Comparison of ENCODE assay signal across 41 cellular contexts in genomic region chrX:132404266-132404665, GRCh38.
"Had no signal": no experiment of that assay in that cellular context is flagged by ENCODE, and none has a peak within 500 bp of the region (broad histone marks: within the 10 kb centered on the region; RNA-seq: fewer than 3 reads in every experiment).

No MANE protein-coding gene starts in this region.

- H3K4me1 Mint-ChIP-seq: activated CD4-positive, alpha-beta memory T cell treated with anti-CD3 and anti-CD28 coated beads, Interleukin-2, amount 10 ng/mL, durations not matched to agents 7 days and 5 days; activated CD4-positive, alpha-beta T cell treated with anti-CD3 and anti-CD28 coated beads for 36 hours; activated CD4-positive, alpha-beta T cell treated with anti-CD3 and anti-CD28 coated beads, Interleukin-2, amount 10 ng/mL, durations not matched to agents 7 days and 5 days; activated CD8-positive, alpha-beta memory T cell treated with anti-CD3 and anti-CD28 coated beads, Interleukin-2, amount 10 ng/mL, durations not matched to agents 7 days and 5 days; activated T-helper 17 cell treated with anti-CD3 and anti-CD28 coated beads, Interleukin-2, amount 50 U/mL, for 72 hours had no signal

- H3K27ac Mint-ChIP-seq: activated CD4-positive, alpha-beta memory T cell treated with anti-CD3 and anti-CD28 coated beads, Interleukin-2, amount 10 ng/mL, durations not matched to agents 7 days and 5 days; activated CD4-positive, alpha-beta T cell treated with anti-CD3 and anti-CD28 coated beads for 36 hours; activated CD4-positive, alpha-beta T cell treated with anti-CD3 and anti-CD28 coated beads, Interleukin-2, amount 10 ng/mL, durations not matched to agents 7 days and 5 days; activated CD8-positive, alpha-beta memory T cell treated with anti-CD3 and anti-CD28 coated beads, Interleukin-2, amount 10 ng/mL, durations not matched to agents 7 days and 5 days; activated CD8-positive, alpha-beta T cell treated with anti-CD3 and anti-CD28 coated beads, Interleukin-2, amount 10 ng/mL, durations not matched to agents 7 days and 5 days; activated naive CD4-positive, alpha-beta T cell treated with anti-CD3 and anti-CD28 coated beads for 36 hours; activated naive CD4-positive, alpha-beta T cell treated with anti-CD3 and anti-CD28 coated beads, Interleukin-2, amount 50 U/mL, for 72 hours; activated naive CD8-positive, alpha-beta T cell treated with anti-CD3 and anti-CD28 coated beads for 36 hours; activated T-cell treated with anti-CD3 and anti-CD28 coated beads, Interleukin-2, amount 50 U/mL, for 72 hours; activated T-helper 1 cell treated with anti-CD3 and anti-CD28 coated beads, Interleukin-12 subunit alpha, Interleukin-12 subunit beta, Interleukin-2, Interleukin-4 antibody, amounts not matched to agents 30 ng/mL and 10 ng/mL and 1 ng/mL, durations not matched to agents 14 hours and 24 hours and 36 hours; activated T-helper 17 cell treated with anti-CD3 and anti-CD28 coated beads, Interleukin-2, amount 50 U/mL, for 72 hours; brain; T-helper 1 cell treated with Interleukin-12 subunit alpha and Interleukin-12 subunit beta and Interleukin-4 antibody, amounts not matched to agents 30 μg/mL and 1 μg/mL, for 36 hours; T-helper 2 cell treated with Interferon-gamma antibody and Interleukin-4, amounts not matched to agents 5 μg/mL and 100 μg/mL, for 36 hours had no signal

- ATAC-seq: activated CD4-positive, alpha-beta T cell treated with anti-CD3 and anti-CD28 coated beads for 36 hours; activated CD4-positive, CD25-positive, alpha-beta regulatory T cell treated with anti-CD3 and anti-CD28 coated beads, Interleukin-2, amount 50 U/mL, for 24 hours; activated CD8-positive, alpha-beta memory T cell treated with anti-CD3 and anti-CD28 coated beads, Interleukin-2, amount 10 ng/mL, durations not matched to agents 7 days and 5 days; activated CD8-positive, alpha-beta T cell treated with anti-CD3 and anti-CD28 coated beads, Interleukin-2, amount 10 ng/mL, durations not matched to agents 7 days and 5 days; activated naive CD4-positive, alpha-beta T cell treated with anti-CD3 and anti-CD28 coated beads, Interleukin-2, amount 50 U/mL, for 72 hours; activated T-cell treated with anti-CD3 and anti-CD28 coated beads, Interleukin-2, amount 50 U/mL, for 4 hours; activated T-cell treated with anti-CD3 and anti-CD28 coated beads, Interleukin-2, amount 50 U/mL, for 72 hours; activated T-helper 17 cell treated with anti-CD3 and anti-CD28 coated beads, Interleukin-2, amount 50 U/mL, for 72 hours had no signal

- H3K27me3 ChIP-seq: adrenal gland, ascending aorta, cardiac muscle cell had no signal

- H3K27ac ChIP-seq: adrenal gland, ascending aorta, cardiac muscle cell, VCaP had no signal

- H3K4me3 ChIP-seq: adrenal gland, ascending aorta, cardiac muscle cell had no signal

- H3K9me3 Mint-ChIP-seq: activated CD4-positive, alpha-beta memory T cell treated with anti-CD3 and anti-CD28 coated beads, Interleukin-2, amount 10 ng/mL, durations not matched to agents 7 days and 5 days; activated CD4-positive, alpha-beta T cell treated with anti-CD3 and anti-CD28 coated beads, Interleukin-2, amount 10 ng/mL, durations not matched to agents 7 days and 5 days; activated naive CD4-positive, alpha-beta T cell treated with anti-CD3 and anti-CD28 coated beads for 36 hours; activated naive CD4-positive, alpha-beta T cell treated with anti-CD3 and anti-CD28 coated beads, Interleukin-2, amount 50 U/mL, for 72 hours; activated naive CD8-positive, alpha-beta T cell treated with anti-CD3 and anti-CD28 coated beads for 36 hours; activated T-cell treated with anti-CD3 and anti-CD28 coated beads, Interleukin-2, amount 50 U/mL, for 4 hours; activated T-cell treated with anti-CD3 and anti-CD28 coated beads, Interleukin-2, amount 50 U/mL, for 72 hours; activated T-helper 1 cell treated with anti-CD3 and anti-CD28 coated beads, Interleukin-12 subunit alpha, Interleukin-12 subunit beta, Interleukin-2, Interleukin-4 antibody, amounts not matched to agents 30 ng/mL and 10 ng/mL and 1 ng/mL, durations not matched to agents 14 hours and 24 hours and 36 hours; activated T-helper 17 cell treated with anti-CD3 and anti-CD28 coated beads, Interleukin-2, amount 50 U/mL, for 72 hours; brain; central memory CD8-positive, alpha-beta T cell; T-helper 1 cell treated with Interleukin-12 subunit alpha and Interleukin-12 subunit beta and Interleukin-4 antibody, amounts not matched to agents 30 μg/mL and 1 μg/mL, for 36 hours; T-helper 2 cell treated with Interferon-gamma antibody and Interleukin-4, amounts not matched to agents 5 μg/mL and 100 μg/mL, for 36 hours had no signal

- H3K4me3 Mint-ChIP-seq: activated CD4-positive, alpha-beta memory T cell treated with anti-CD3 and anti-CD28 coated beads, Interleukin-2, amount 10 ng/mL, durations not matched to agents 7 days and 5 days; activated CD4-positive, alpha-beta T cell treated with anti-CD3 and anti-CD28 coated beads for 36 hours; activated CD4-positive, alpha-beta T cell treated with anti-CD3 and anti-CD28 coated beads, Interleukin-2, amount 10 ng/mL, durations not matched to agents 7 days and 5 days; activated CD8-positive, alpha-beta memory T cell treated with anti-CD3 and anti-CD28 coated beads, Interleukin-2, amount 10 ng/mL, durations not matched to agents 7 days and 5 days; activated CD8-positive, alpha-beta T cell treated with anti-CD3 and anti-CD28 coated beads, Interleukin-2, amount 10 ng/mL, durations not matched to agents 7 days and 5 days; activated naive CD4-positive, alpha-beta T cell treated with anti-CD3 and anti-CD28 coated beads for 36 hours; activated naive CD8-positive, alpha-beta T cell treated with anti-CD3 and anti-CD28 coated beads for 36 hours; activated T-cell treated with anti-CD3 and anti-CD28 coated beads, Interleukin-2, amount 50 U/mL, for 4 hours; activated T-cell treated with anti-CD3 and anti-CD28 coated beads, Interleukin-2, amount 50 U/mL, for 72 hours; activated T-helper 1 cell treated with anti-CD3 and anti-CD28 coated beads, Interleukin-12 subunit alpha, Interleukin-12 subunit beta, Interleukin-2, Interleukin-4 antibody, amounts not matched to agents 30 ng/mL and 10 ng/mL and 1 ng/mL, durations not matched to agents 14 hours and 24 hours and 36 hours; activated T-helper 17 cell treated with anti-CD3 and anti-CD28 coated beads, Interleukin-2, amount 50 U/mL, for 72 hours; brain; central memory CD8-positive, alpha-beta T cell; T-helper 1 cell treated with Interleukin-12 subunit alpha and Interleukin-12 subunit beta and Interleukin-4 antibody, amounts not matched to agents 30 μg/mL and 1 μg/mL, for 36 hours; T-helper 2 cell treated with Interferon-gamma antibody and Interleukin-4, amounts not matched to agents 5 μg/mL and 100 μg/mL, for 36 hours had no signal

- DNase-seq: activated CD4-positive, alpha-beta memory T cell treated with anti-CD3 and anti-CD28 coated beads, Interleukin-2, amount 10 ng/mL, durations not matched to agents 7 days and 5 days; activated CD4-positive, alpha-beta T cell treated with anti-CD3 and anti-CD28 coated beads for 1 hour; activated CD4-positive, alpha-beta T cell treated with anti-CD3 and anti-CD28 coated beads for 36 hours; activated CD4-positive, alpha-beta T cell treated with anti-CD3 and anti-CD28 coated beads for 48 hours; activated CD4-positive, alpha-beta T cell treated with anti-CD3 and anti-CD28 coated beads, Interleukin-2, amount 10 ng/mL, durations not matched to agents 7 days and 5 days; activated CD4-positive, alpha-beta T cell treated with anti-CD3 and anti-CD28 coated beads, Interleukin-2, amount 50 U/mL, for 48 hours; activated CD4-positive, CD25-positive, alpha-beta regulatory T cell; activated CD8-positive, alpha-beta memory T cell treated with anti-CD3 and anti-CD28 coated beads for 24 hours; activated CD8-positive, alpha-beta memory T cell treated with anti-CD3 and anti-CD28 coated beads, Interleukin-2, amount 10 ng/mL, durations not matched to agents 7 days and 5 days; activated CD8-positive, alpha-beta memory T cell treated with anti-CD3 and anti-CD28 coated beads, Interleukin-2, amount 50 U/mL, for 48 hours; activated CD8-positive, alpha-beta T cell treated with anti-CD3 and anti-CD28 coated beads, Interleukin-2, amount 10 ng/mL, durations not matched to agents 7 days and 5 days; activated effector memory CD4-positive, alpha-beta T cell treated with anti-CD3 and anti-CD28 coated beads, Interleukin-2, amount 50 U/mL, for 16 hours; activated gamma-delta T cell treated with Interleukin-2 at 50 U/mL for 16 hours; activated naive CD4-positive, alpha-beta T cell; activated naive CD4-positive, alpha-beta T cell treated with anti-CD3 and anti-CD28 coated beads for 36 hours; activated naive CD4-positive, alpha-beta T cell treated with anti-CD3 and anti-CD28 coated beads, Interleukin-2, amount 50 U/mL, for 16 hours; activated naive CD8-positive, alpha-beta T cell treated with anti-CD3 and anti-CD28 coated beads for 36 hours; activated T-cell treated with anti-CD3 and anti-CD28 coated beads, Interleukin-2, amount 50 U/mL, for 4 hours; activated T-cell treated with anti-CD3 and anti-CD28 coated beads, Interleukin-2, amount 50 U/mL, for 72 hours; adrenal gland; amygdala; anterior cingulate cortex; caudate nucleus; cerebellar nuclear complex; SW 1271; T-helper 1 cell; T-helper 2 cell; T-helper 9 cell had no signal

- H3K4me1 ChIP-seq: adrenal gland, ascending aorta had no signal

- H3K9me3 ChIP-seq: adrenal gland, ascending aorta had no signal

- H3K27me3 Mint-ChIP-seq: activated CD4-positive, alpha-beta memory T cell treated with anti-CD3 and anti-CD28 coated beads, Interleukin-2, amount 10 ng/mL, durations not matched to agents 7 days and 5 days; activated CD4-positive, alpha-beta T cell treated with anti-CD3 and anti-CD28 coated beads for 36 hours; activated CD4-positive, alpha-beta T cell treated with anti-CD3 and anti-CD28 coated beads, Interleukin-2, amount 10 ng/mL, durations not matched to agents 7 days and 5 days; activated CD8-positive, alpha-beta memory T cell treated with anti-CD3 and anti-CD28 coated beads, Interleukin-2, amount 10 ng/mL, durations not matched to agents 7 days and 5 days; activated naive CD8-positive, alpha-beta T cell treated with anti-CD3 and anti-CD28 coated beads for 36 hours; activated T-helper 17 cell treated with anti-CD3 and anti-CD28 coated beads, Interleukin-2, amount 50 U/mL, for 72 hours; brain; central memory CD8-positive, alpha-beta T cell had no signal

- H3K36me3 Mint-ChIP-seq: activated naive CD4-positive, alpha-beta T cell treated with anti-CD3 and anti-CD28 coated beads, Interleukin-2, amount 50 U/mL, for 72 hours had no signal

- H3K36me3 ChIP-seq: adrenal gland, ascending aorta, cardiac muscle cell had no signal

- FAIRE-seq: bronchial epithelial cell, TTC549 had no signal
